ENCODE assay signal across 9 cellular contexts in the genomic region with DNA sequence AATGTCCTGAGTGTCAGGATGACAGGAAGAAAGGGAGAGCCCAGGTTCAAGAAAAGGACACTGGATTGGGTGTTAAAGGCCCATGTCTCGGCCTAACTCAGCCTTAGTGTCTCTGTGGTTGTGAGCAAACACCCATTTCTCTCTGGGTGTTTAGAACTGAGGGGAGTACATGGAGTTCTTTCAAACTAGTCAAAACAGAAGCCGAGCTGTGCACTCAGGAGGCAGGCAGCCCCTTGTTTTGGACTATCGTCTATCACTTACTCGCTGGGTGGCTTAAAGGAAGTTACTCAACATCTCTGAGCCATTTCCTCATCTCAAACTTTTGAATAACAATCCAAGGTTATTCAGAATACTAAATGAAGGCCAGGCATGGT. TPM values are rescaled to one million over a fixed set of nuclear protein-coding genes. Genes with fewer than 3 reads are reported as not detected.
DNase-seq lines count a peak whose midpoint lies in the region; ATAC-seq, FAIRE-seq and TF ChIP-seq lines count a peak whose summit lies in the region.
"Had no signal": no experiment of that assay in that cellular context is flagged by ENCODE, and none has a peak within 500 bp of the region (broad histone marks: within the 10 kb centered on the region; RNA-seq: fewer than 3 reads in every experiment).

No MANE protein-coding gene starts in this region.

- POLR2A ChIA-PET in MCF 10A (lab: Yijun Ruan, JAX): interaction anchor here (0.8 to 1.0 kb wide), 2 partner anchors 9 to 25 kb away, joined by 3 to 4 read pairs; no protein-coding TSS in a partner anchor

- in situ Hi-C loops in transverse colon (cut with MboI; ENCODE audit: low pct_ligation_motif_present in 1 of 4, low pct_unique_long_range_greater_than_20kb in 1 of 4, low sequenced_read_pairs in 3 of 4): loop anchor here in 1 of 4 donors (25.0 kb wide), 1 partner anchor 110 kb away; a partner anchor contains a TSS

- H3K4me3 ChIP-seq in breast epithelium (no peak overlapping the region), liver (ENCODE audit: low read depth in 1 of 3, low read length in 3 of 3) (no peak overlapping the region), transverse colon (no peak overlapping the region), body of pancreas (no peak overlapping the region), pancreas (no peak overlapping the region)

- H3K9ac ChIP-seq in liver (ENCODE audit: low read depth in 1 of 2, low read length in 2 of 2): no peak overlapping the region

- intact Hi-C loops in breast epithelium (cut with DNase I; ENCODE audit: low total_unique reads) (no loop called here), MCF 10A (cut with micrococcal nuclease) (no loop called here), transverse colon (cut with DNase I; ENCODE audit: low total_unique reads) (no loop called here), body of pancreas (cut with DNase I) (no loop called here), pancreas (cut with DNase I) (no loop called here)
- intact Hi-C loops in activated T-helper 1 cell treated with anti-CD3 and anti-CD28 coated beads, Interleukin-12 subunit alpha, Interleukin-12 subunit beta, Interleukin-2, Interleukin-4 antibody, amounts not matched to agents 30 ng/mL and 10 ng/mL and 1 ng/mL, durations not matched to agents 14 hours and 24 hours and 36 hours (cut with micrococcal nuclease): loop anchor here (1.0 to 5.0 kb wide), 5 partner anchors 20 to 640 kb away; a partner anchor contains a TSS

- no peak overlapping the region for H3K4me3 Mint-ChIP-seq in MCF 10A (ENCODE audit: unreplicated experiment)
- peak overlapping the region; percentile 60 for H3K4me3 Mint-ChIP-seq in activated T-helper 1 cell treated with anti-CD3 and anti-CD28 coated beads, Interleukin-12 subunit alpha, Interleukin-12 subunit beta, Interleukin-2, Interleukin-4 antibody, amounts not matched to agents 30 ng/mL and 10 ng/mL and 1 ng/mL, durations not matched to agents 14 hours and 24 hours and 36 hours

- TF ChIP-seq POLR2A in breast epithelium (IDR thresholded peaks at IDR 0.05) (no peak), transverse colon (IDR thresholded peaks at IDR 0.05) (no peak), body of pancreas (IDR thresholded peaks at IDR 0.05) (no peak)

- CTCF ChIA-PET in MCF 10A (lab: Yijun Ruan, JAX): interaction anchor here (0.8 to 3.2 kb wide), 4 partner anchors 8 to 83 kb away, joined by 3 to 25 read pairs (median 10); no protein-coding TSS in a partner anchor

- H3K4me1 ChIP-seq in breast epithelium: no peaks in the 10 kb centered on the region
- peaks cover under 1 to 9% (median 4%) of the 10 kb centered on the region in 4 donors for H3K4me1 ChIP-seq in liver (ENCODE audit: control insufficient read depth in 4 of 4, insufficient read depth in 4 of 4, low read length in 3 of 4)
- peaks cover 0 to 8% (median 0%) of the 10 kb centered on the region in 4 donors for H3K4me1 ChIP-seq in transverse colon
- no peaks in the 10 kb centered on the region for H3K4me1 ChIP-seq in body of pancreas
- H3K4me1 ChIP-seq in pancreas: peaks cover 0 to 3% (median 0%) of the 10 kb centered on the region in 3 donors

- H3K36me3 Mint-ChIP-seq in MCF 10A (ENCODE audit: insufficient read depth, unreplicated experiment): no peaks in the 10 kb centered on the region
- peaks cover 3% of the 10 kb centered on the region for H3K36me3 Mint-ChIP-seq in activated T-helper 1 cell treated with anti-CD3 and anti-CD28 coated beads, Interleukin-12 subunit alpha, Interleukin-12 subunit beta, Interleukin-2, Interleukin-4 antibody, amounts not matched to agents 30 ng/mL and 10 ng/mL and 1 ng/mL, durations not matched to agents 14 hours and 24 hours and 36 hours (ENCODE audit: low read depth)

- H3K4me1 Mint-ChIP-seq in MCF 10A (ENCODE audit: insufficient read depth, unreplicated experiment): peaks cover 8% of the 10 kb centered on the region
- H3K4me1 Mint-ChIP-seq in activated T-helper 1 cell treated with anti-CD3 and anti-CD28 coated beads, Interleukin-12 subunit alpha, Interleukin-12 subunit beta, Interleukin-2, Interleukin-4 antibody, amounts not matched to agents 30 ng/mL and 10 ng/mL and 1 ng/mL, durations not matched to agents 14 hours and 24 hours and 36 hours (ENCODE audit: low read depth): peaks cover 79% of the 10 kb centered on the region

- WGBS in liver: 77% methylated on average over 4 of the region's 4 CpGs
- WGBS in transverse colon (ENCODE audit: low coverage in 1 of 2), 2 donors: 82% methylated on average over 3 to 4 of the region's 4 CpGs
- 89 to 92% methylated on average over 4 of the region's 4 CpGs for WGBS in body of pancreas, 2 donors
- WGBS in pancreas, 2 donors: 87 to 88% methylated on average over 4 of the region's 4 CpGs

- ATAC-seq in body of pancreas (no peak), pancreas (no peak), GM21723 (IDR thresholded peaks at IDR 0.05; ENCODE audit: unreplicated experiment) (no peak)

- TF ChIP-seq RAD21 in liver (IDR thresholded peaks at IDR 0.05): no peak

- no peaks in the 10 kb centered on the region for H3K9me3 Mint-ChIP-seq in MCF 10A (ENCODE audit: unreplicated experiment)
- H3K9me3 Mint-ChIP-seq in activated T-helper 1 cell treated with anti-CD3 and anti-CD28 coated beads, Interleukin-12 subunit alpha, Interleukin-12 subunit beta, Interleukin-2, Interleukin-4 antibody, amounts not matched to agents 30 ng/mL and 10 ng/mL and 1 ng/mL, durations not matched to agents 14 hours and 24 hours and 36 hours: peaks cover 4% of the 10 kb centered on the region

- no TSS peak for BruUV-seq in MCF 10A (replicated peaks; lab: Mats Ljungman, UMichigan)

- TF ChIP-seq EP300 in transverse colon (IDR thresholded peaks at IDR 0.05; ENCODE audit: low read depth): no peak

- no peak for FAIRE-seq in pancreas (lab: Jason Lieb, UNC)

- no peak for DNase-seq in breast epithelium (ENCODE audit: low spot score in 2 of 2)
- no peak for DNase-seq in MCF 10A (ENCODE audit: unreplicated experiment)
- peak; percentile 30 for DNase-seq in activated T-helper 1 cell treated with anti-CD3 and anti-CD28 coated beads, Interleukin-12 subunit alpha, Interleukin-12 subunit beta, Interleukin-2, Interleukin-4 antibody, amounts not matched to agents 30 ng/mL and 10 ng/mL and 1 ng/mL, durations not matched to agents 14 hours and 24 hours and 36 hours (ENCODE audit: low spot score)
- DNase-seq in transverse colon: peak; percentile 17
- DNase-seq in body of pancreas: no peak
- no peak for DNase-seq in pancreas
- DNase-seq: NCI-H774 had no signal

- H3K27me3 ChIP-seq in breast epithelium (no peaks in the 10 kb centered on the region), liver (ENCODE audit: control insufficient read depth in 4 of 4, insufficient read depth in 4 of 4, low read length in 3 of 4) (no peaks in the 10 kb centered on the region), transverse colon (no peaks in the 10 kb centered on the region), body of pancreas (no peaks in the 10 kb centered on the region), pancreas (no peaks in the 10 kb centered on the region)

- H3K9me3 ChIP-seq in breast epithelium: no peaks in the 10 kb centered on the region
- H3K9me3 ChIP-seq in liver (ENCODE audit: control insufficient read depth in 4 of 4, low read length in 3 of 4): no peaks in the 10 kb centered on the region
- no peaks in the 10 kb centered on the region for H3K9me3 ChIP-seq in transverse colon
- H3K9me3 ChIP-seq in body of pancreas: no peaks in the 10 kb centered on the region
- no peaks in the 10 kb centered on the region for H3K9me3 ChIP-seq in pancreas

- H3K27ac Mint-ChIP-seq in MCF 10A (ENCODE audit: low read depth, unreplicated experiment): no peak overlapping the region
- peak overlapping the region; percentile 93 for H3K27ac Mint-ChIP-seq in activated T-helper 1 cell treated with anti-CD3 and anti-CD28 coated beads, Interleukin-12 subunit alpha, Interleukin-12 subunit beta, Interleukin-2, Interleukin-4 antibody, amounts not matched to agents 30 ng/mL and 10 ng/mL and 1 ng/mL, durations not matched to agents 14 hours and 24 hours and 36 hours

- H3K27me3 Mint-ChIP-seq in MCF 10A (ENCODE audit: insufficient read depth, unreplicated experiment): no peaks in the 10 kb centered on the region
- H3K27me3 Mint-ChIP-seq in activated T-helper 1 cell treated with anti-CD3 and anti-CD28 coated beads, Interleukin-12 subunit alpha, Interleukin-12 subunit beta, Interleukin-2, Interleukin-4 antibody, amounts not matched to agents 30 ng/mL and 10 ng/mL and 1 ng/mL, durations not matched to agents 14 hours and 24 hours and 36 hours (ENCODE audit: insufficient read depth): peaks cover 4% of the 10 kb centered on the region

- no peak for TF ChIP-seq CTCF in breast epithelium (IDR thresholded peaks at IDR 0.05)
- TF ChIP-seq CTCF in MCF 10A (IDR thresholded peaks at IDR 0.05; ENCODE audit: unreplicated experiment): no peak
- no peak for TF ChIP-seq CTCF in liver (IDR thresholded peaks at IDR 0.05; ENCODE audit: low read depth, low read length, missing input control)
- TF ChIP-seq CTCF in transverse colon (IDR thresholded peaks at IDR 0.05): no peak
- TF ChIP-seq CTCF in body of pancreas (IDR thresholded peaks at IDR 0.05): no peak
- TF ChIP-seq CTCF in pancreas (IDR thresholded peaks at IDR 0.05): no peak

- H3K36me3 ChIP-seq in breast epithelium (no peaks in the 10 kb centered on the region), liver (ENCODE audit: control insufficient read depth in 4 of 4, insufficient read depth in 3 of 4, low read depth in 1 of 4, low read length in 3 of 4) (no peaks in the 10 kb centered on the region), transverse colon (no peaks in the 10 kb centered on the region), body of pancreas (replicated peaks in 1 of 2; ENCODE audit: insufficient read depth in 1 of 2, low read depth in 2 of 2) (no peaks in the 10 kb centered on the region), pancreas (no peaks in the 10 kb centered on the region)

- H3K27ac ChIP-seq in breast epithelium (peak overlapping the region; percentile 68 to 80), liver (ENCODE audit: low read depth in 1 of 2, low read length in 2 of 2) (peak overlapping the region; percentile 11 to 73), transverse colon (peak overlapping the region; percentile 62 to 71 (median 66)), body of pancreas (no peak overlapping the region), pancreas (no peak overlapping the region)

RNA-seq across cellular contexts. Expression of a gene that starts 40.0 kb away (rescaled TPM):
- total RNA-seq in breast epithelium: 10 to 100 TPM in 2 of 3 donors, 1 to 10 TPM in 1; 8.8 to 13.1 (median 11.9) TPM
- total RNA-seq in MCF 10A (2022): 15.8 and 17.1 TPM in 2 replicates
- total RNA-seq in activated T-helper 1 cell treated with anti-CD3 and anti-CD28 coated beads, Interleukin-12 subunit alpha, Interleukin-12 subunit beta, Interleukin-2, Interleukin-4 antibody, amounts not matched to agents 30 ng/mL and 10 ng/mL and 1 ng/mL, durations not matched to agents 14 hours and 24 hours and 36 hours: 11.5 and 12.2 TPM in 2 replicates
- total RNA-seq in liver: 1 to 10 TPM; 4.6 to 6.5 TPM
- polyA plus RNA-seq in liver: 1 to 10 TPM; 2.5 to 4.8 TPM
- total RNA-seq in transverse colon: 10 to 100 TPM in 3 of 4 donors, under 1 TPM in 1; 0.60 to 23.2 (median 14.0) TPM
- total RNA-seq in body of pancreas: 1 to 10 TPM; 1.3 to 4.9 TPM
- 1 to 10 TPM; 3.0 to 6.2 (median 3.8) TPM for total RNA-seq in pancreas
- polyA plus RNA-seq in pancreas: 1 to 10 TPM; 6.4 to 6.8 TPM

RNA-seq across cellular contexts. Expression of a gene that starts 40.9 kb away (rescaled TPM):
- total RNA-seq in breast epithelium: 10 to 100 TPM; 27.2 to 43.9 (median 33.1) TPM
- 11.1 and 15.5 TPM in 2 replicates for total RNA-seq in MCF 10A (2022)
- 13.4 and 13.5 TPM in 2 replicates for total RNA-seq in activated T-helper 1 cell treated with anti-CD3 and anti-CD28 coated beads, Interleukin-12 subunit alpha, Interleukin-12 subunit beta, Interleukin-2, Interleukin-4 antibody, amounts not matched to agents 30 ng/mL and 10 ng/mL and 1 ng/mL, durations not matched to agents 14 hours and 24 hours and 36 hours
- 10 to 100 TPM; 21.7 to 74.6 TPM for total RNA-seq in liver
- polyA plus RNA-seq in liver: 10 to 100 TPM; 35.4 to 43.2 TPM
- total RNA-seq in transverse colon: 10 to 100 TPM; 25.5 to 35.5 (median 32.5) TPM
- 10 to 100 TPM; 31.4 to 36.6 TPM for total RNA-seq in body of pancreas
- 100 to 1,000 TPM in 1 of 6 donors, 10 to 100 TPM in 3, 1 to 10 TPM in 2; 6.8 to 134 (median 12.6) TPM for total RNA-seq in pancreas
- 10 to 100 TPM; 73.6 to 82.8 TPM for polyA plus RNA-seq in pancreas

RNA-seq across cellular contexts. Expression of a gene that starts 46.4 kb away (rescaled TPM):
- total RNA-seq in breast epithelium (10 to 100 TPM in 2 of 3 donors, 1 to 10 TPM in 1; 7.7 to 32.1 (median 19.7) TPM), MCF 10A (2022) (17.5 and 23.9 TPM in 2 replicates), liver (10 to 100 TPM in 1 of 2 donors, 1 to 10 TPM in 1; 4.9 to 14.3 TPM), transverse colon (100 to 1,000 TPM in 2 of 4 donors, 10 to 100 TPM in 2; 77.0 to 230 (median 96.7) TPM), body of pancreas (10 to 100 TPM; 41.9 to 42.0 TPM), pancreas (10 to 100 TPM; 47.7 to 85.4 (median 69.1) TPM)
- total RNA-seq in activated T-helper 1 cell treated with anti-CD3 and anti-CD28 coated beads, Interleukin-12 subunit alpha, Interleukin-12 subunit beta, Interleukin-2, Interleukin-4 antibody, amounts not matched to agents 30 ng/mL and 10 ng/mL and 1 ng/mL, durations not matched to agents 14 hours and 24 hours and 36 hours: 39.8 and 43.4 TPM in 2 replicates
- polyA plus RNA-seq in liver (10 to 100 TPM in 1 of 2 donors, 1 to 10 TPM in 1; 6.7 to 11.2 TPM), pancreas (10 to 100 TPM; 25.4 to 56.5 TPM)

Comparison
In these comparisons a context has a peak if more than half of its experiments do, and no peak if none do; other contexts are left out.
1. DNase-seq: peak in activated T-helper 1 cell treated with anti-CD3 and anti-CD28 coated beads, Interleukin-12 subunit alpha, Interleukin-12 subunit beta, Interleukin-2, Interleukin-4 antibody, amounts not matched to agents 30 ng/mL and 10 ng/mL and 1 ng/mL, durations not matched to agents 14 hours and 24 hours and 36 hours (single experiment) and transverse colon (single experiment); none in breast epithelium (0 of 2), MCF 10A (single experiment), body of pancreas (0 of 4) and pancreas (0 of 6).
2. H3K27ac ChIP-seq: peak in breast epithelium (2 of 2), liver (2 of 2) and transverse colon (4 of 4); none in body of pancreas (0 of 4) and pancreas (0 of 4).